In genomic region chr21:46124083-46124925, GRCh38 we compare ENCODE assay signal across 1 cellular context.
TF ChIP-seq lines count a peak whose summit lies in the region.

No MANE protein-coding gene starts in this region.

TF ChIP-seq in HepG2, 621 proteins besides CTCF, POLR2A, EP300 and RAD21:
- TF ChIP-seq NFIB (CRISPR knock-in tag; IDR thresholded peaks at IDR 0.05; ENCODE audit: borderline replicate concordance) (no peak), KLF6 (CRISPR knock-in tag; IDR thresholded peaks at IDR 0.05) (no peak), ZSCAN22 (CRISPR knock-in tag; IDR thresholded peaks at IDR 0.05) (no peak), ZBTB26 (CRISPR knock-in tag; IDR thresholded peaks at IDR 0.05; ENCODE audit: borderline replicate concordance) (no peak), SRSF4 (IDR thresholded peaks at IDR 0.05; ENCODE audit: low read depth, low read length, poor library complexity, severe bottlenecking) (no peak), ZNF335 (CRISPR knock-in tag; IDR thresholded peaks at IDR 0.05) (no peak), ZNF776 (CRISPR knock-in tag; IDR thresholded peaks at IDR 0.05) (no peak), ZZZ3 (CRISPR knock-in tag; IDR thresholded peaks at IDR 0.05; ENCODE audit: borderline replicate concordance) (no peak), MED13 (CRISPR knock-in tag; IDR thresholded peaks at IDR 0.05) (no peak), NCOA2 (CRISPR knock-in tag; IDR thresholded peaks at IDR 0.05) (no peak)
